15 cellular contexts compared by ENCODE assay signal in genomic region chr6:47188588-47189021, GRCh38.
A peak's percentile ranks its signal among the peaks of the same experiment; 100 is the strongest.
DNase-seq lines count a peak whose midpoint lies in the region; ATAC-seq and TF ChIP-seq lines count a peak whose summit lies in the region.
"Had no signal": no experiment of that assay in that cellular context is flagged by ENCODE, and none has a peak within 500 bp of the region (broad histone marks: within the 10 kb centered on the region; RNA-seq: fewer than 3 reads in every experiment).

No MANE protein-coding gene starts in this region.

- TF ChIP-seq CTCF in RWPE1 (conservative IDR thresholded peaks at IDR 0.05; ENCODE audit: low read depth) (no peak), fibroblast of the aortic adventitia (IDR thresholded peaks at IDR 0.05; ENCODE audit: insufficient read depth, low read length) (no peak), progenitor cell of endocrine pancreas (IDR thresholded peaks at IDR 0.05; ENCODE audit: unreplicated experiment) (no peak), endothelial cell (IDR thresholded peaks at IDR 0.05; ENCODE audit: unreplicated experiment) (no peak)

- no peaks in the 10 kb centered on the region for H3K27me3 Mint-ChIP-seq in progenitor cell of endocrine pancreas
- no peaks in the 10 kb centered on the region for H3K27me3 Mint-ChIP-seq in endothelial cell (ENCODE audit: unreplicated experiment)

- peaks cover 5% of the 10 kb centered on the region for H3K9me3 Mint-ChIP-seq in progenitor cell of endocrine pancreas (ENCODE audit: low read depth)
- no peaks in the 10 kb centered on the region for H3K9me3 Mint-ChIP-seq in endothelial cell (ENCODE audit: unreplicated experiment)
- H3K9me3 Mint-ChIP-seq: dendritic cell treated with granulocyte-macrophage colony-stimulating factor and Interleukin-4, amounts not matched to agents 40 ng/mL and 50 ng/mL, for 4 days; GM23338 had no signal

- H3K4me3 Mint-ChIP-seq in progenitor cell of endocrine pancreas (ENCODE audit: low read depth): no peak overlapping the region
- no peak overlapping the region for H3K4me3 Mint-ChIP-seq in endothelial cell (ENCODE audit: unreplicated experiment)
- H3K4me3 Mint-ChIP-seq: activated T-helper 17 cell treated with anti-CD3 and anti-CD28 coated beads, Interleukin-2, amount 50 U/mL, for 72 hours; dendritic cell treated with granulocyte-macrophage colony-stimulating factor and Interleukin-4, amounts not matched to agents 40 ng/mL and 50 ng/mL, for 4 days; GM23338 had no signal

- POLR2A ChIA-PET in RWPE1 (lab: Yijun Ruan, JAX; ENCODE audit: low non-redundant PET): no interaction called here

- CTCF ChIA-PET in RWPE1 (lab: Yijun Ruan, JAX): no interaction called here

- peak; percentile 91 for DNase-seq in ELR (ENCODE audit: low read depth)
- peak; percentile 95 for DNase-seq in RWPE1 (ENCODE audit: low spot score)
- peak; percentile 74 for DNase-seq in fibroblast of the aortic adventitia (ENCODE audit: low read depth)
- DNase-seq in progenitor cell of endocrine pancreas (ENCODE audit: low spot score, unreplicated experiment): no peak
- DNase-seq in hippocampal formation (lab: John Stamatoyannopoulos, UW): no peak
- no peak for DNase-seq in endothelial cell (ENCODE audit: low spot score)
- DNase-seq: DND-41, NCI-H1436 treated with DMSO at 0.1 percent for 48 hours had no signal

- H3K4me1 Mint-ChIP-seq in progenitor cell of endocrine pancreas (ENCODE audit: low read depth): peaks cover 14% of the 10 kb centered on the region
- H3K4me1 Mint-ChIP-seq in endothelial cell (ENCODE audit: unreplicated experiment): no peaks in the 10 kb centered on the region
- H3K4me1 Mint-ChIP-seq: activated T-helper 17 cell treated with anti-CD3 and anti-CD28 coated beads, Interleukin-2, amount 50 U/mL, for 72 hours; GM23338 had no signal

- no peaks in the 10 kb centered on the region for H3K36me3 Mint-ChIP-seq in progenitor cell of endocrine pancreas (ENCODE audit: insufficient read depth)
- H3K36me3 Mint-ChIP-seq in endothelial cell (ENCODE audit: low read depth, unreplicated experiment): no peaks in the 10 kb centered on the region

- H3K4me3 ChIP-seq in fibroblast of the aortic adventitia (ENCODE audit: low read depth, low read length): no peak overlapping the region
- H3K4me3 ChIP-seq: GM23338, tibial nerve had no signal

- H3K27ac ChIP-seq in RWPE1: peak overlapping the region; percentile 79
- H3K27ac ChIP-seq: neutrophil, tibial nerve had no signal

- ATAC-seq in GM18907 (IDR thresholded peaks at IDR 0.05; ENCODE audit: unreplicated experiment): no peak
- ATAC-seq in GM18870 (IDR thresholded peaks at IDR 0.05; ENCODE audit: unreplicated experiment): no peak
- ATAC-seq: activated T-helper 17 cell treated with anti-CD3 and anti-CD28 coated beads, Interleukin-2, amount 50 U/mL, for 72 hours; GM23338 had no signal

- H3K27ac Mint-ChIP-seq in progenitor cell of endocrine pancreas: peak overlapping the region; percentile 23
- no peak overlapping the region for H3K27ac Mint-ChIP-seq in endothelial cell (ENCODE audit: unreplicated experiment)
- H3K27ac Mint-ChIP-seq: activated T-helper 17 cell treated with anti-CD3 and anti-CD28 coated beads, Interleukin-2, amount 50 U/mL, for 72 hours; dendritic cell treated with granulocyte-macrophage colony-stimulating factor and Interleukin-4, amounts not matched to agents 40 ng/mL and 50 ng/mL, for 4 days; GM23338 had no signal

Comparison
In these comparisons a context has a peak if more than half of its experiments do, and no peak if none do; other contexts are left out.
1. DNase-seq: peak in ELR (single experiment), RWPE1 (single experiment) and fibroblast of the aortic adventitia (single experiment); none in progenitor cell of endocrine pancreas (single experiment), hippocampal formation (0 of 2) and endothelial cell (single experiment).